ENCODE assay signal across 8 cellular contexts in genomic region chr7:76262683-76263402, GRCh38. TPM values are rescaled to one million over a fixed set of nuclear protein-coding genes. Genes with fewer than 3 reads are reported as not detected.
DNase-seq lines count a peak whose midpoint lies in the region; ATAC-seq and TF ChIP-seq lines count a peak whose summit lies in the region.

No MANE protein-coding gene starts in this region.

- CTCF ChIA-PET in Caco-2 (lab: Charles Lee), result interaction anchor here (0.6 to 2.5 kb wide), 18 partner anchors 8 to 514 kb away, joined by 3 to 24 read pairs (median 4); partner anchors contain the start of genes MDH2, SRRM3 and STYXL1

- DNase-seq in Caco-2, result peak; percentile 80
- DNase-seq in H9, result peak; percentile 84
- DNase-seq in NCI-H226, result peak; percentile 40
- DNase-seq in activated T-cell treated with anti-CD3 and anti-CD28 coated beads, Interleukin-2, amount 50 U/mL, for 48 hours, result peak; percentile 56 to 64
- DNase-seq in glomerular endothelial cell (ENCODE audit: extremely low read depth, low read depth, low spot score), result peak; percentile 31

- ATAC-seq in HG03045 (IDR thresholded peaks at IDR 0.05; ENCODE audit: unreplicated experiment) (no peak), HG03432 (IDR thresholded peaks at IDR 0.05; ENCODE audit: unreplicated experiment) (no peak)

- H3K4me3 ChIP-seq in Caco-2 (ENCODE audit: low read depth, low read length) (no peak overlapping the region), parathyroid adenoma (ENCODE audit: low read depth, low read length) (no peak overlapping the region)

- no peak overlapping the region for H4K8ac ChIP-seq in H9 (replicated peaks; ENCODE audit: insufficient read length, low read depth, low read length)

- H3K4me1 ChIP-seq in Caco-2 (peaks cover 5% of the 10 kb centered on the region; the same call in 1 of the 2 replicates), H9 (ENCODE audit: insufficient read depth, low read length) (peaks cover 8% of the 10 kb centered on the region; the same call in 1 of the 2 replicates), parathyroid adenoma (no peaks in the 10 kb centered on the region)

- H2AK5ac ChIP-seq in H9 (ENCODE audit: insufficient read length, low read length), result no peak overlapping the region

- no peaks in the 10 kb centered on the region for H3K9me3 ChIP-seq in Caco-2
- H3K9me3 ChIP-seq in H9 (ENCODE audit: control insufficient read depth, low read depth, low read length), result no peaks in the 10 kb centered on the region
- no peaks in the 10 kb centered on the region for H3K9me3 ChIP-seq in parathyroid adenoma (ENCODE audit: control insufficient read depth, low read length)

- no CpG with 5 or more reads among the region's 7 CpGs for WGBS in H9 (ENCODE audit: extremely low coverage, insufficient read length, low lambda C conversion rate)

- H4K91ac ChIP-seq in H9 (ENCODE audit: insufficient read length, low read depth, low read length), result no peak overlapping the region

- H3K4ac ChIP-seq in H9 (ENCODE audit: low read depth, low read length), result no peak overlapping the region

- H3K36me3 ChIP-seq in Caco-2 (ENCODE audit: control insufficient read depth, insufficient read depth, low read length) (no peaks in the 10 kb centered on the region), parathyroid adenoma (ENCODE audit: control insufficient read depth, insufficient read depth, low read length) (no peaks in the 10 kb centered on the region)

- H3K4me1 Mint-ChIP-seq in Caco-2 (ENCODE audit: low read depth, unreplicated experiment), result no peaks in the 10 kb centered on the region
- H3K4me1 Mint-ChIP-seq in H9, result peaks cover 22 to 36% of the 10 kb centered on the region in 2 experiments

- H3T11ph ChIP-seq in H9 (ENCODE audit: low read length), result no peak overlapping the region

- TF ChIP-seq CTCF in Caco-2 (IDR thresholded peaks at IDR 0.05; ENCODE audit: insufficient read depth in 1 of 2, low read depth in 1 of 2, low read length in 1 of 2, severe bottlenecking in 1 of 2, unreplicated experiment in 1 of 2), result peak; percentile 70 to 87
- peak; percentile 90 for TF ChIP-seq CTCF in H9 (conservative IDR thresholded peaks at IDR 0.05)
- peak; percentile 78 for TF ChIP-seq CTCF in parathyroid adenoma (IDR thresholded peaks at IDR 0.05)

- POLR2A ChIA-PET in Caco-2 (lab: Charles Lee), result interaction anchor here (1.5 kb wide), 1 partner anchor 215 kb away, joined by 5 read pairs; the partner anchor contains the start of genes MDH2 and STYXL1

- intact Hi-C loops in Caco-2 (cut with micrococcal nuclease; ENCODE audit: unreplicated experiment), result loop anchor here (1.0 to 5.0 kb wide), 3 partner anchors 41 to 85 kb away; no protein-coding TSS in a partner anchor

- no peak overlapping the region for H2BK12ac ChIP-seq in H9 (ENCODE audit: insufficient read length, low read depth, low read length)

- no peaks in the 10 kb centered on the region for H3K36me3 Mint-ChIP-seq in Caco-2 (ENCODE audit: insufficient read depth, unreplicated experiment)
- H3K36me3 Mint-ChIP-seq in H9 (ENCODE audit: insufficient read depth in 1 of 3, low read depth in 3 of 3), result peaks cover 0 to 2% (median 0%) of the 10 kb centered on the region in 3 experiments; a peak in 2 of 7 replicates

- no peak overlapping the region for H3K9ac ChIP-seq in H9 (ENCODE audit: extremely low read depth, insufficient read length, low read length)
- H3K9ac ChIP-seq in parathyroid adenoma, result no peak overlapping the region

- H3K27ac Mint-ChIP-seq in Caco-2 (ENCODE audit: unreplicated experiment), result no peak overlapping the region
- H3K27ac Mint-ChIP-seq in H9, result peak overlapping the region in 2 of 3 experiments; percentile 37 to 76; a peak in 2 of 7 replicates

- no peak overlapping the region for H3K23ac ChIP-seq in H9 (ENCODE audit: insufficient read length, low read depth, low read length)

- no peak overlapping the region for H2AFZ ChIP-seq in H9 (ENCODE audit: low read length)
- H2AFZ ChIP-seq in parathyroid adenoma, result no peak overlapping the region

- H3K14ac ChIP-seq in H9 (ENCODE audit: insufficient read depth, low read length), result no peak overlapping the region

- H3K27me3 ChIP-seq in Caco-2 (replicated peaks; ENCODE audit: control insufficient read depth, insufficient read depth, low read length), result no peaks in the 10 kb centered on the region; the same call in 1 of the 2 replicates
- no peaks in the 10 kb centered on the region for H3K27me3 ChIP-seq in H9 (ENCODE audit: insufficient read depth, low read length)
- H3K27me3 ChIP-seq in parathyroid adenoma (ENCODE audit: control insufficient read depth, insufficient read depth, low read length), result no peaks in the 10 kb centered on the region

- H3K79me1 ChIP-seq in H9 (ENCODE audit: insufficient read depth, low read depth, low read length, poor library complexity, severe bottlenecking), result no peaks in the 10 kb centered on the region

- no peak overlapping the region for H3K56ac ChIP-seq in H9 (ENCODE audit: insufficient read length, low read depth, low read length)

- H3K18ac ChIP-seq in H9 (ENCODE audit: insufficient read length, low read depth, low read length), result no peak overlapping the region

- no peak overlapping the region for H2BK120ac ChIP-seq in H9 (ENCODE audit: low read depth, low read length, poor library complexity, severe bottlenecking)

- H3K79me2 ChIP-seq in H9 (ENCODE audit: insufficient read depth, low read length) (no peaks in the 10 kb centered on the region), parathyroid adenoma (no peaks in the 10 kb centered on the region)

- H2BK20ac ChIP-seq in H9 (ENCODE audit: low read depth, low read length, poor library complexity, severe bottlenecking), result no peak overlapping the region

- H2BK15ac ChIP-seq in H9 (ENCODE audit: low read depth, low read length), result no peak overlapping the region

- no peaks in the 10 kb centered on the region for H4K20me1 ChIP-seq in H9 (ENCODE audit: control insufficient read depth, insufficient read depth, insufficient read length)

- H3K4me2 ChIP-seq in H9 (ENCODE audit: insufficient read depth, insufficient read length, low read length) (no peak overlapping the region), parathyroid adenoma (ENCODE audit: low read length) (no peak overlapping the region)

- H3K9me3 Mint-ChIP-seq in Caco-2 (ENCODE audit: unreplicated experiment), result no peaks in the 10 kb centered on the region
- H3K9me3 Mint-ChIP-seq in H9, result no peaks in the 10 kb centered on the region

- BruUV-seq in Caco-2 (replicated peaks; lab: Mats Ljungman, UMichigan), result no TSS peak

- H2BK5ac ChIP-seq in H9 (ENCODE audit: insufficient read length, low read length), result no peak overlapping the region

- H3K27ac ChIP-seq in H9 (ENCODE audit: insufficient read length, low read depth, low read length), result no peak overlapping the region
- H3K27ac ChIP-seq in parathyroid adenoma, result no peak overlapping the region

- H4K5ac ChIP-seq in H9 (ENCODE audit: insufficient read length, low read depth, low read length), result no peak overlapping the region

- H3K23me2 ChIP-seq in H9 (ENCODE audit: insufficient read length, low read depth, low read length, poor library complexity, severe bottlenecking), result peaks cover 13% of the 10 kb centered on the region

- H3K4me3 Mint-ChIP-seq in Caco-2 (ENCODE audit: unreplicated experiment), result no peak overlapping the region
- H3K4me3 Mint-ChIP-seq in H9, result 0 out of 5 replicates have a peak overlapping the region, but pooled peaks of 1 of the 2 experiments have one; percentile 38

- H3K27me3 Mint-ChIP-seq in Caco-2 (ENCODE audit: insufficient read depth, unreplicated experiment) (no peaks in the 10 kb centered on the region), H9 (ENCODE audit: low read depth) (peaks cover 7% of the 10 kb centered on the region)

RNA-seq across cellular contexts. Expression of gene HSPB1, which starts 39.6 kb away (rescaled TPM):
- total RNA-seq in Caco-2 (2022) (82.1 and 89.1 TPM in 2 replicates), H9 (2021) (175 and 186 TPM in 2 replicates), glomerular endothelial cell (688 and 1,027 TPM in 2 replicates)

Comparison
In these comparisons a context has a peak if more than half of its experiments do, and no peak if none do; other contexts are left out.
1. DNase-seq: peak in every context shown above with its lines; median percentile 84 in H9; 80 in Caco-2; 60 in activated T-cell treated with anti-CD3 and anti-CD28 coated beads, Interleukin-2, amount 50 U/mL, for 48 hours; 40 in NCI-H226; 31 in glomerular endothelial cell.